ENCODE assay signal across 8 cellular contexts in the genomic region with DNA sequence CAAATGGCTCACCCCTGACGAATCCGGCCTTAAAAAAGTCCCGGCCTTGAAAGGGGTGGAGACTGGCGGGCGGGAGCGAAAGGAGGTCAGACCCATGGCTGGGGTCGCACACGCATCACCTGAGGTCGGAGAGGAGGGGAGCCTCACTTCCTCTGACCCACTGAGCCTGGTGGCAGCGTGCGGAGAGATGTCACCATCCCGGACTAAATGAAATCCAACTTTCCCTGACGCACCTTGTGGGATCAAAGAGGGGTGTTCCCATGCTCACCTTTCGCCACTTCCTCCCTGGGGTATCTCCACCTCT. TPM values are rescaled to one million over a fixed set of nuclear protein-coding genes. Genes with fewer than 3 reads are reported as not detected.
DNase-seq lines count a peak whose midpoint lies in the region; ATAC-seq lines count a peak whose summit lies in the region.

No MANE protein-coding gene starts in this region.

- H3K27ac Mint-ChIP-seq in activated CD4-positive, alpha-beta T cell treated with anti-CD3 and anti-CD28 coated beads, Interleukin-2, amount 10 ng/mL, durations not matched to agents 7 days and 5 days, result peak overlapping the region; percentile 42
- peak overlapping the region; percentile 62 to 91 for H3K27ac Mint-ChIP-seq in stimulated activated naive CD8-positive, alpha-beta T cell treated with anti-CD3 and anti-CD28 coated beads, Interleukin-15, amount 100 ng/mL, for 72 hours

- peak overlapping the region; percentile 93 for H3K4me3 ChIP-seq in iPS-18c (ENCODE audit: insufficient read depth, low read depth, low read length)

- CTCF ChIA-PET in activated CD4-positive, alpha-beta T cell treated with anti-CD3 and anti-CD28 coated beads, Interleukin-2, amount 10 ng/mL, durations not matched to agents 7 days and 5 days (lab: Charles Lee), result interaction anchor here (1.2 kb wide), 1 partner anchor 13 kb away, joined by 4 read pairs; no protein-coding TSS in a partner anchor

- H3K36me3 Mint-ChIP-seq in activated CD4-positive, alpha-beta T cell treated with anti-CD3 and anti-CD28 coated beads, Interleukin-2, amount 10 ng/mL, durations not matched to agents 7 days and 5 days (ENCODE audit: low read depth), result peaks cover 10% of the 10 kb centered on the region

- DNase-seq in activated CD4-positive, alpha-beta T cell treated with anti-CD3 and anti-CD28 coated beads, Interleukin-2, amount 10 ng/mL, durations not matched to agents 7 days and 5 days, result no peak
- no peak for DNase-seq in activated CD4-positive, alpha-beta T cell treated with anti-CD3 and anti-CD28 coated beads, Interleukin-2, amount 50 U/mL, for 48 hours
- DNase-seq in activated T-helper 9 cell treated with anti-CD3 and anti-CD28 coated beads, Interleukin-2, amount 50 U/mL, for 16 hours (ENCODE audit: low read depth), result peak; percentile 17
- peak in 1 of 2 donors; percentile 31 for DNase-seq in stimulated activated naive CD8-positive, alpha-beta T cell treated with anti-CD3 and anti-CD28 coated beads, Interleukin-15, amount 100 ng/mL, for 72 hours
- DNase-seq in amniotic stem cell (lab: John Stamatoyannopoulos, UW) (no peak), DMS114 treated with DMSO at 0.1 percent for 48 hours (lab: John Stamatoyannopoulos, UW; ENCODE audit: unreplicated experiment) (no peak)

- ATAC-seq in stimulated activated naive CD8-positive, alpha-beta T cell treated with anti-CD3 and anti-CD28 coated beads, Interleukin-15, amount 100 ng/mL, for 72 hours, result no peak
- no peak for ATAC-seq in HG03457 (IDR thresholded peaks at IDR 0.05; ENCODE audit: unreplicated experiment)

- H3K9me3 ChIP-seq in iPS-18c (ENCODE audit: control insufficient read depth, insufficient read depth, low read length), result no peaks in the 10 kb centered on the region

- H3K4me3 Mint-ChIP-seq in activated CD4-positive, alpha-beta T cell treated with anti-CD3 and anti-CD28 coated beads, Interleukin-2, amount 10 ng/mL, durations not matched to agents 7 days and 5 days, result peak overlapping the region; percentile 79
- H3K4me3 Mint-ChIP-seq in stimulated activated naive CD8-positive, alpha-beta T cell treated with anti-CD3 and anti-CD28 coated beads, Interleukin-15, amount 100 ng/mL, for 72 hours, result peak overlapping the region; percentile 93 to 98

- H3K4me1 Mint-ChIP-seq in activated CD4-positive, alpha-beta T cell treated with anti-CD3 and anti-CD28 coated beads, Interleukin-2, amount 10 ng/mL, durations not matched to agents 7 days and 5 days, result peaks cover 32% of the 10 kb centered on the region
- H3K4me1 Mint-ChIP-seq in stimulated activated naive CD8-positive, alpha-beta T cell treated with anti-CD3 and anti-CD28 coated beads, Interleukin-15, amount 100 ng/mL, for 72 hours, result peaks cover 55% of the 10 kb centered on the region

- H3K27me3 Mint-ChIP-seq in activated CD4-positive, alpha-beta T cell treated with anti-CD3 and anti-CD28 coated beads, Interleukin-2, amount 10 ng/mL, durations not matched to agents 7 days and 5 days, result peaks cover 9% of the 10 kb centered on the region
- H3K27me3 Mint-ChIP-seq in stimulated activated naive CD8-positive, alpha-beta T cell treated with anti-CD3 and anti-CD28 coated beads, Interleukin-15, amount 100 ng/mL, for 72 hours, result no peaks in the 10 kb centered on the region

- POLR2A ChIA-PET in activated CD4-positive, alpha-beta T cell treated with anti-CD3 and anti-CD28 coated beads, Interleukin-2, amount 10 ng/mL, durations not matched to agents 7 days and 5 days (lab: Charles Lee), result no interaction called here

- no peaks in the 10 kb centered on the region for H3K9me3 Mint-ChIP-seq in activated CD4-positive, alpha-beta T cell treated with anti-CD3 and anti-CD28 coated beads, Interleukin-2, amount 10 ng/mL, durations not matched to agents 7 days and 5 days
- no peaks in the 10 kb centered on the region for H3K9me3 Mint-ChIP-seq in stimulated activated naive CD8-positive, alpha-beta T cell treated with anti-CD3 and anti-CD28 coated beads, Interleukin-15, amount 100 ng/mL, for 72 hours

RNA-seq across cellular contexts. Expression of a gene that starts 0.7 kb away (rescaled TPM):
- total RNA-seq in activated CD4-positive, alpha-beta T cell treated with anti-CD3 and anti-CD28 coated beads, Interleukin-2, amount 10 ng/mL, durations not matched to agents 7 days and 5 days, result 10 to 100 TPM; 10.8 to 12.2 TPM

RNA-seq across cellular contexts. Expression of a gene that starts 36.2 kb away (rescaled TPM):
- total RNA-seq in activated CD4-positive, alpha-beta T cell treated with anti-CD3 and anti-CD28 coated beads, Interleukin-2, amount 10 ng/mL, durations not matched to agents 7 days and 5 days, result 1 to 10 TPM in 1 of 2 experiments, under 1 TPM in 1; 0.94 to 1.0 TPM

RNA-seq across cellular contexts. Expression of a gene that starts 38.4 kb away (rescaled TPM):
- 10 to 100 TPM; 51.7 to 54.6 TPM for total RNA-seq in activated CD4-positive, alpha-beta T cell treated with anti-CD3 and anti-CD28 coated beads, Interleukin-2, amount 10 ng/mL, durations not matched to agents 7 days and 5 days
